Comparison of ENCODE assay signal across 26 cellular contexts in the genomic region with DNA sequence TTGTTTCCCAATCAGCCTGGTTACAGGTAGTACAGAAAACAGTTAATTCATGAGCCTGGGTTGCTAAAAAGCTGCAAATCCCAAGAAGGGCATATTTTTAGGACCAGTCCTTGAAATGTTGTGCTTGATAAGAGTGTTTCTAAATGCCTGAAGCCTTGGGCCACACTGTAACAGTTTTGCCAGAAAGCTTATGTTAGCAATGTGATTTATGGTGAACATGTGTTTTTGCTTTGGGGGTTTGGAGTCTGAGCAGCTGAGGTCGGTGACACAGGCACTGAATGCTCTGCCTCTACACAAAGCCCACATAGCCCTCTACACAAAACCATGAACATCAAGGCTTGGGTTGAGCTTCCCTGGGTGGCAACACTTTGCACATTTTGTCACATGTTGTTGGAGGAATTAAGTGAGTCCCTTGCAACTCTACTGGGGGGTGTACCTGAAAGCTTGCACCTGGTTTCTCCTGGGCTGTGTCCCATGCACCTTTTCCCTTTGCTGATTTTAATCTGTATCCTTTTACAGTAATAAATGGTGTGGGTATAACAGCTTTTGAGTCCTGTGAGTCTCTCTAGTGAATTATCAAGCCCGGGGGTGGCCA. TPM values are rescaled to one million over a fixed set of nuclear protein-coding genes. Genes with fewer than 3 reads are reported as not detected.
A peak's percentile ranks its signal among the peaks of the same experiment; 100 is the strongest.
DNase-seq lines count a peak whose midpoint lies in the region; ATAC-seq and TF ChIP-seq lines count a peak whose summit lies in the region.
"Had no signal": no experiment of that assay in that cellular context is flagged by ENCODE, and none has a peak within 500 bp of the region (broad histone marks: within the 10 kb centered on the region; RNA-seq: fewer than 3 reads in every experiment).

No MANE protein-coding gene starts in this region.

- H3K27ac ChIP-seq in SJCRH30: peak overlapping the region; percentile 54
- H3K27ac ChIP-seq: esophagus squamous epithelium, lower lobe of right lung, VCaP had no signal

- H3K4me3 ChIP-seq in SJCRH30 (no peak overlapping the region), fibroblast of mammary gland (ENCODE audit: control insufficient read depth, low read depth, low read length) (no peak overlapping the region)
- H3K4me3 ChIP-seq: esophagus squamous epithelium, lower lobe of right lung had no signal

- no peaks in the 10 kb centered on the region for H3K9me3 ChIP-seq in SJCRH30 (replicated peaks)
- H3K9me3 ChIP-seq: lower lobe of right lung had no signal

- DNase-seq in EH (ENCODE audit: low read depth) (peak; percentile 66), SJCRH30 (peak; percentile 75 to 90), fibroblast of mammary gland (ENCODE audit: low read depth) (peak; percentile 85), posterior vena cava (ENCODE audit: low spot score) (peak; percentile 41), hypothalamus (lab: John Stamatoyannopoulos, UW) (no peak), SW 1271 (lab: John Stamatoyannopoulos, UW) (no peak)
- DNase-seq: activated CD4-positive, alpha-beta T cell treated with anti-CD3 and anti-CD28 coated beads for 48 hours; activated CD8-positive, alpha-beta memory T cell treated with anti-CD3 and anti-CD28 coated beads for 24 hours; activated effector memory CD4-positive, alpha-beta T cell treated with anti-CD3 and anti-CD28 coated beads, Interleukin-2, amount 50 U/mL, for 16 hours; activated naive CD8-positive, alpha-beta T cell treated with anti-CD3 and anti-CD28 coated beads, Interleukin-2, amount 10 ng/mL, durations not matched to agents 7 days and 5 days; CD4-positive, alpha-beta T cell; dermis blood vessel endothelial cell; esophagus squamous epithelium; GOT3; KG1; kidney glomerular epithelial cell; lower lobe of right lung; NCI-H146; NCI-H2107; NCI-H82; right cardiac atrium; RPMI8226; stimulated activated naive B cell treated with anti-CD40 and anti-IgM and Interleukin-4, amounts not matched to agents 10 μg/mL and 1 μg/mL and 100 μg/mL, for 72 hours had no signal

- no peak for TF ChIP-seq CTCF in fibroblast of mammary gland (conservative IDR thresholded peaks at IDR 0.05; ENCODE audit: control insufficient read depth, insufficient read depth, low read depth, low read length)

- no peaks in the 10 kb centered on the region for H3K27me3 ChIP-seq in SJCRH30
- H3K27me3 ChIP-seq: esophagus squamous epithelium had no signal

- intact Hi-C loops in posterior vena cava (cut with DNase I): no loop called here

- H3K36me3 ChIP-seq in SJCRH30: peaks cover 10% of the 10 kb centered on the region
- H3K36me3 ChIP-seq: lower lobe of right lung had no signal

- ATAC-seq in GM19023 (IDR thresholded peaks at IDR 0.05; ENCODE audit: unreplicated experiment) (no peak), GM19035 (IDR thresholded peaks at IDR 0.05; ENCODE audit: unreplicated experiment) (no peak)
- ATAC-seq: lower lobe of right lung; right cardiac atrium; stimulated activated naive B cell treated with anti-CD40 and anti-IgM and Interleukin-4, amounts not matched to agents 10 μg/mL and 1 μg/mL and 100 μg/mL, for 72 hours had no signal

- H3K4me1 ChIP-seq in SJCRH30: peaks cover 16% of the 10 kb centered on the region
- H3K4me1 ChIP-seq: esophagus squamous epithelium, lower lobe of right lung had no signal

RNA-seq across cellular contexts. Expression of gene AHI1, which starts 22.2 kb away (rescaled TPM):
- total RNA-seq in SJCRH30 (2014; rRNA removed; shearing (Covaris generic)): 15.7 and 17.8 TPM in 2 replicates
- total RNA-seq in posterior vena cava: 10 to 100 TPM; 32.0 to 41.2 TPM

Comparison
In these comparisons a context has a peak if more than half of its experiments do, and no peak if none do; other contexts are left out.
1. DNase-seq: peak in EH (single experiment), SJCRH30 (2 of 2), fibroblast of mammary gland (single experiment) and posterior vena cava (single experiment); none in hypothalamus (0 of 51) and SW 1271 (0 of 2).